34 cellular contexts compared by ENCODE assay signal in the genomic region with DNA sequence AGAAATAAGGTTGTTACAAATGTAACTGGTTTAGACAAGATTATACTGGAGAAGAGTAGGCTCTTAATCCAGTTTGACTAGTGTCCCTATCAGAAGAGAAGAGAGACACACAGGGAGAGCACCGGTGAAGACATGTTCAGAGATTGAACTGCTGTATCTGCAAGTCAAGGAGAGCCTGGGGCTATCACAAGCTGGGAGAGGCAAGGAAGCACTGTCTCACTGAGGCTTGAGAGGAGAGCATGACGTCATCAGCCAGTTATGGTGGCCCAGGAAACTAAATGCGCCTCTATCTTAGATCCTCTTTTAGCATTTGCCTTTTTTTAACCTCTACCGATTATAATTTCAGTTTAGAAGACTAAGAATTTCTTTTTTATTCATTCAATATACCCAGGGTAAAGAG.
DNase-seq lines count a peak whose midpoint lies in the region; ATAC-seq, FAIRE-seq and TF ChIP-seq lines count a peak whose summit lies in the region.
"Had no signal": no experiment of that assay in that cellular context is flagged by ENCODE, and none has a peak within 500 bp of the region (broad histone marks: within the 10 kb centered on the region; RNA-seq: fewer than 3 reads in every experiment).

No MANE protein-coding gene starts in this region.

- WGBS in K562 (ENCODE audit: insufficient coverage, low coverage, missing lambda C conversion rate): 0% methylated on average over 4 of the region's 4 CpGs
- no CpG with 5 or more reads among the region's 4 CpGs for WGBS in mesendoderm (ENCODE audit: extremely low coverage, insufficient coverage, low lambda C conversion rate)

- no peak overlapping the region for H4K8ac ChIP-seq in mesendoderm (ENCODE audit: low read depth, low read length)

- H3K4me1 Mint-ChIP-seq in GM23338: peaks cover 4% of the 10 kb centered on the region; the same call in 1 of the 3 replicates
- H3K4me1 Mint-ChIP-seq: activated naive CD8-positive, alpha-beta T cell treated with anti-CD3 and anti-CD28 coated beads for 36 hours; natural killer cell; T-cell had no signal

- H2BK120ac ChIP-seq in mesendoderm (ENCODE audit: low read depth, low read length): no peak overlapping the region

- TF ChIP-seq CTCF in GM23338 (conservative IDR thresholded peaks at IDR 0.05; ENCODE audit: low read depth in 2 of 2) (no peak), K562 (IDR thresholded peaks at IDR 0.05 in 2 of 3, conservative IDR thresholded peaks at IDR 0.05 in 1 of 3; ENCODE audit: insufficient read depth in 2 of 3, low read depth in 1 of 3, low read length in 3 of 3) (no peak)

- H2AK5ac ChIP-seq in mesendoderm (ENCODE audit: low read length): no peak overlapping the region

- no peak overlapping the region for H3K9ac ChIP-seq in K562 (ENCODE audit: insufficient read depth in 1 of 2, low read depth in 2 of 2, low read length in 2 of 2)
- H3K9ac ChIP-seq in mesendoderm (ENCODE audit: low read length): no peak overlapping the region
- H3K9ac ChIP-seq: BLaER1 treated with 17β-estradiol and CSF1 and Interleukin-3, amounts not matched to agents 10 nM and 100 nM; GM23248 had no signal

- no peak overlapping the region for H3K23ac ChIP-seq in mesendoderm (ENCODE audit: low read length)

- DNase-seq in GM23338 (ENCODE audit: low spot score) (peak; percentile 18), NCI-H226 (peak; percentile 30), K562 (ENCODE audit: extremely low read depth in 1 of 4, low spot score in 3 of 4) (peak in 1 of 4 experiments; percentile 61), mesendoderm (peak; percentile 89), NCI-H345 (lab: John Stamatoyannopoulos, UW) (no peak), G401 (ENCODE audit: low spot score) (no peak), SHP77 (lab: John Stamatoyannopoulos, UW) (no peak)
- DNase-seq: activated CD4-positive, alpha-beta T cell treated with anti-CD3 and anti-CD28 coated beads, Interleukin-2, amount 50 U/mL, for 1 hour; activated CD4-positive, CD25-positive, alpha-beta regulatory T cell; activated gamma-delta T cell; activated naive CD8-positive, alpha-beta T cell treated with anti-CD3 and anti-CD28 coated beads for 36 hours; activated T-cell treated with anti-CD3 and anti-CD28 coated beads, Interleukin-2, amount 50 U/mL, for 24 hours; central memory CD4-positive, alpha-beta T cell; COR-L47; cortex of kidney; DMS79; GM23248; KG1; lower lobe of right lung; mucosa of descending colon; natural killer cell; NCI-H1436 treated with DMSO at 0.1 percent for 48 hours; NCI-H2107; NCI-H446; NCI-H748 treated with DMSO at 0.1 percent for 48 hours; occipital lobe; psoas muscle; stimulated activated CD4-positive, alpha-beta T cell treated with anti-CD3 and anti-CD28 coated beads, Interleukin-15, amount 100 ng/mL, for 24 hours; stimulated activated CD4-positive, alpha-beta T cell treated with anti-CD3 and anti-CD28 coated beads, Interleukin-4, amount 100 ng/mL, for 4 hours; T-cell; tibial artery had no signal

- POLR2A ChIA-PET in K562 (lab: Yijun Ruan, JAX): no interaction called here

- H3K27me3 ChIP-seq in GM23338 (ENCODE audit: insufficient read depth) (no peaks in the 10 kb centered on the region), K562 (ENCODE audit: control insufficient read depth in 2 of 2, insufficient read depth in 2 of 2, low read length in 2 of 2) (no peaks in the 10 kb centered on the region), mesendoderm (ENCODE audit: insufficient read depth, low read length, poor library complexity) (no peaks in the 10 kb centered on the region)
- H3K27me3 ChIP-seq: ascending aorta; BLaER1 treated with 17β-estradiol and CSF1 and Interleukin-3, amounts not matched to agents 10 nM and 100 nM; tibial artery had no signal

- H3K27ac ChIP-seq in GM23338 (ENCODE audit: low read depth): no peak overlapping the region
- H3K27ac ChIP-seq in K562 (ENCODE audit: extremely low read depth, low read depth, low read length): no peak overlapping the region
- no peak overlapping the region for H3K27ac ChIP-seq in mesendoderm (ENCODE audit: low read depth, low read length)
- H3K27ac ChIP-seq: ascending aorta; BLaER1 treated with 17β-estradiol and CSF1 and Interleukin-3, amounts not matched to agents 10 nM and 100 nM; GM23248; lower lobe of right lung; psoas muscle; tibial artery had no signal

- TF ChIP-seq EP300 in K562 (IDR thresholded peaks at IDR 0.05; ENCODE audit: low read length): no peak

- no peak overlapping the region for H3K4ac ChIP-seq in mesendoderm (ENCODE audit: low read depth, low read length)

- no peak overlapping the region for H2BK5ac ChIP-seq in mesendoderm (ENCODE audit: low read length)

- H3K9me1 ChIP-seq in K562 (ENCODE audit: control insufficient read depth, insufficient read depth, low read length): no peaks in the 10 kb centered on the region

- H2AFZ ChIP-seq in GM23338 (peak overlapping the region; percentile 93), K562 (ENCODE audit: low read depth, low read length) (no peak overlapping the region)
- H2AFZ ChIP-seq: GM23248 had no signal

- CTCF ChIA-PET in K562 (lab: Yijun Ruan, JAX; ENCODE audit: low intra/inter-chr PET ratio): no interaction called here

- no peaks in the 10 kb centered on the region for H3F3A ChIP-seq in GM23338 (replicated peaks; ENCODE audit: low read depth)

- in situ Hi-C loops in K562 (cut with MboI) (no loop called here), G401 (cut with HindIII; ENCODE audit: low sequenced_read_pairs) (no loop called here)

- no peak for ATAC-seq in GM23338
- no peak for ATAC-seq in K562
- ATAC-seq: lower lobe of right lung, mucosa of descending colon, natural killer cell, psoas muscle, T-cell had no signal

- H3K79me2 ChIP-seq in GM23338 (replicated peaks; ENCODE audit: insufficient read depth) (no peaks in the 10 kb centered on the region), K562 (ENCODE audit: control insufficient read depth, insufficient read depth, low read length) (no peaks in the 10 kb centered on the region), mesendoderm (ENCODE audit: control insufficient read depth, insufficient read depth, low read length) (no peaks in the 10 kb centered on the region)

- H3K9me3 ChIP-seq in K562 (replicated peaks; ENCODE audit: control insufficient read depth, insufficient read depth, low read depth, low read length): no peaks in the 10 kb centered on the region
- H3K9me3 ChIP-seq: ascending aorta; BLaER1 treated with 17β-estradiol and CSF1 and Interleukin-3, amounts not matched to agents 10 nM and 100 nM; lower lobe of right lung; mucosa of descending colon; psoas muscle; tibial artery had no signal

- H4K20me1 ChIP-seq in GM23338 (replicated peaks; ENCODE audit: insufficient read depth) (no peaks in the 10 kb centered on the region), K562 (replicated peaks; ENCODE audit: control insufficient read depth, insufficient read depth, low read length) (no peaks in the 10 kb centered on the region)
- H4K20me1 ChIP-seq: BLaER1 treated with 17β-estradiol and CSF1 and Interleukin-3, amounts not matched to agents 10 nM and 100 nM had no signal

- TF ChIP-seq RAD21 in K562 (CRISPR knock-in tag; conservative IDR thresholded peaks at IDR 0.05 in 1 of 2, IDR thresholded peaks at IDR 0.05 in 1 of 2): no peak

- no peak for TF ChIP-seq POLR2A in K562 (conservative IDR thresholded peaks at IDR 0.05)

- H3K79me1 ChIP-seq in mesendoderm (ENCODE audit: low read length): no peaks in the 10 kb centered on the region

- H2BK15ac ChIP-seq in mesendoderm (replicated peaks; ENCODE audit: low read depth): peak overlapping the region; percentile 96

- H3K9me3 Mint-ChIP-seq in GM23338: no peaks in the 10 kb centered on the region
- H3K9me3 Mint-ChIP-seq: activated naive CD8-positive, alpha-beta T cell treated with anti-CD3 and anti-CD28 coated beads for 36 hours; activated T-cell treated with anti-CD3 and anti-CD28 coated beads, Interleukin-2, amount 50 U/mL, for 24 hours had no signal

- BruUV-seq in K562 (replicated peaks; lab: Mats Ljungman, UMichigan): no TSS peak

- H3K36me3 ChIP-seq in GM23338 (ENCODE audit: insufficient read depth): no peaks in the 10 kb centered on the region
- no peaks in the 10 kb centered on the region for H3K36me3 ChIP-seq in K562 (ENCODE audit: control insufficient read depth, insufficient read depth, low read length)
- no peaks in the 10 kb centered on the region for H3K36me3 ChIP-seq in mesendoderm (ENCODE audit: control insufficient read depth, insufficient read depth, low read length)
- H3K36me3 ChIP-seq: ascending aorta; BLaER1 treated with 17β-estradiol and CSF1 and Interleukin-3, amounts not matched to agents 10 nM and 100 nM; lower lobe of right lung; tibial artery had no signal

- H4K5ac ChIP-seq in mesendoderm (ENCODE audit: low read length): no peak overlapping the region

- no peak overlapping the region for H3K56ac ChIP-seq in mesendoderm (ENCODE audit: low read length)

- H3K18ac ChIP-seq in mesendoderm (ENCODE audit: low read length): no peak overlapping the region

- H3K4me3 Mint-ChIP-seq in GM23338: no peak overlapping the region
- H3K4me3 Mint-ChIP-seq: activated naive CD8-positive, alpha-beta T cell treated with anti-CD3 and anti-CD28 coated beads for 36 hours; activated T-cell treated with anti-CD3 and anti-CD28 coated beads, Interleukin-2, amount 50 U/mL, for 24 hours; natural killer cell; T-cell had no signal

- H3K4me3 ChIP-seq in GM23338 (no peak overlapping the region), K562 (no peak overlapping the region), mesendoderm (ENCODE audit: low read length) (no peak overlapping the region)
- H3K4me3 ChIP-seq: ascending aorta; BLaER1 treated with 17β-estradiol and CSF1 and Interleukin-3, amounts not matched to agents 10 nM and 100 nM; GM23248; lower lobe of right lung; mucosa of descending colon; psoas muscle; tibial artery had no signal

- no peaks in the 10 kb centered on the region; the same call in 1 of the 2 replicates for H3K9me2 ChIP-seq in GM23338 (ENCODE audit: insufficient read depth)

- H3K36me3 Mint-ChIP-seq in GM23338 (ENCODE audit: low read depth): no peaks in the 10 kb centered on the region
- H3K36me3 Mint-ChIP-seq: activated naive CD8-positive, alpha-beta T cell treated with anti-CD3 and anti-CD28 coated beads for 36 hours; natural killer cell; T-cell had no signal

- H3K4me1 ChIP-seq in GM23338 (ENCODE audit: insufficient read depth) (no peaks in the 10 kb centered on the region), K562 (replicated peaks in 1 of 2; ENCODE audit: control insufficient read depth in 2 of 2, insufficient read depth in 2 of 2, low read length in 2 of 2) (no peaks in the 10 kb centered on the region), mesendoderm (ENCODE audit: control insufficient read depth, low read depth, low read length) (no peaks in the 10 kb centered on the region)
- H3K4me1 ChIP-seq: ascending aorta; BLaER1 treated with 17β-estradiol and CSF1 and Interleukin-3, amounts not matched to agents 10 nM and 100 nM; lower lobe of right lung; psoas muscle; tibial artery had no signal

- H3K4me2 ChIP-seq in GM23338 (no peak overlapping the region), K562 (ENCODE audit: insufficient read depth, low read length) (no peak overlapping the region), mesendoderm (ENCODE audit: low read length) (no peak overlapping the region)
- H3K4me2 ChIP-seq: BLaER1 treated with 17β-estradiol and CSF1 and Interleukin-3, amounts not matched to agents 10 nM and 100 nM had no signal

- no peak overlapping the region; the same call in 1 of the 2 replicates for H3K27ac Mint-ChIP-seq in GM23338
- H3K27ac Mint-ChIP-seq: activated naive CD8-positive, alpha-beta T cell treated with anti-CD3 and anti-CD28 coated beads for 36 hours; activated T-cell treated with anti-CD3 and anti-CD28 coated beads, Interleukin-2, amount 50 U/mL, for 24 hours; natural killer cell; T-cell had no signal

- intact Hi-C loops in K562 (cut with micrococcal nuclease): no loop called here

- no peaks in the 10 kb centered on the region for H3K27me3 Mint-ChIP-seq in GM23338 (ENCODE audit: insufficient read depth, low read depth, poor library complexity)
- H3K27me3 Mint-ChIP-seq: activated naive CD8-positive, alpha-beta T cell treated with anti-CD3 and anti-CD28 coated beads for 36 hours; activated T-cell treated with anti-CD3 and anti-CD28 coated beads, Interleukin-2, amount 50 U/mL, for 24 hours; T-cell had no signal

- no peak for FAIRE-seq in K562 (lab: Jason Lieb, UNC)
- FAIRE-seq: RCC 7860 had no signal

Comparison
In these comparisons a context has a peak if more than half of its experiments do, and no peak if none do; other contexts are left out.
1. DNase-seq: peak in GM23338 (single experiment), NCI-H226 (single experiment) and mesendoderm (single experiment); none in NCI-H345 (single experiment), G401 (single experiment) and SHP77 (0 of 2).